ENCODE assay signal across 8 cellular contexts in the genomic region with DNA sequence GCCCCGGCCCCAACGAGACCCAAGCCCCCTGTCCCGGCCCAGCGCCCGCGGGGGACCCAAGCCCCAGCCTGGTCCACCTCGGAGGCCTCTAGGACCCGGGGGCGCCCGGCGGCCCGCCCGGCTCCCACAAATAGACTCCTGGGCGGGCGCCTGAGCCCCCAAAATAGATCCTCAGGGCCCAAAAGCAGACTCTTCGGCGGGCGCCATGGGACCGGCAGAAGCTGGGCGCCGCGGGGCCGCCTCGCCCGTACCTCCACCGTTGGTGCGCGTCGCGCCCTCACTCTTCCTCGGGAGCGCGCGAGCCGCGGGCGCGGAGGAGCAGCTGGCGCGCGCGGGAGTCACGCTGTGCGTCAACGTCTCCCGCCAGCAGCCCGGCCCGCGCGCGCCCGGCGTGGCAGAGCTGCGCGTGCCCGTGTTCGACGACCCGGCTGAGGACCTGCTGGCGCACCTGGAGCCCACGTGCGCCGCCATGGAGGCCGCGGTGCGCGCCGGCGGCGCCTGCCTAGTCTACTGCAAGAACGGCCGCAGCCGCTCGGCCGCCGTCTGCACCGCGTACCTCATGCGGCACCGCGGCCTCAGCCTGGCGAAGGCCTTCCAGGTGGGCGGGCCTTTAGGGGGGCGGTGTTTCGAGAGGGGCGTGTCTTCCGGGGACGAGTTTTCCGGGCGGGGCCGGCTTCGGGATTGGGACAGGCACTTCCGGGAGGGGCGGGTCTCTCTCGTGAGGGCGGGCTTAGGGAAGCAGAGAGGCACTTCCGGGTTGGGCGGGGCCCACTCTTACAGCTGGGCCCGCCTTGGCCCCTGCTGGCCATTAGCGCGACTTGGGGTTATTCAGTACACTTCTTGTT. TPM values are rescaled to one million over a fixed set of nuclear protein-coding genes. Genes with fewer than 3 reads are reported as not detected.
DNase-seq lines count a peak whose midpoint lies in the region; ATAC-seq, FAIRE-seq and TF ChIP-seq lines count a peak whose summit lies in the region.

No MANE protein-coding gene starts in this region.

- FAIRE-seq in GM12892 (lab: Jason Lieb, UNC) (peak; percentile 98), urothelium cell line (lab: Jason Lieb, UNC) (peak; percentile 52)

- peaks cover 5% of the 10 kb centered on the region for H3K36me3 ChIP-seq in left ventricle myocardium inferior
- H3K36me3 ChIP-seq in psoas muscle (ENCODE audit: insufficient read depth in 1 of 2, low read depth in 1 of 2): peaks cover 0 to 21% of the 10 kb centered on the region in 2 donors

- H3K9me3 ChIP-seq in left ventricle myocardium inferior (replicated peaks): no peaks in the 10 kb centered on the region
- H3K9me3 ChIP-seq in psoas muscle: no peaks in the 10 kb centered on the region

- H3K27ac ChIP-seq in left ventricle myocardium inferior (replicated peaks) (peak overlapping the region; percentile 99), psoas muscle (peak overlapping the region; percentile 100)

- H3K4me3 ChIP-seq in left ventricle myocardium inferior: peak overlapping the region; percentile 86
- peak overlapping the region; percentile 84 for H3K4me3 ChIP-seq in psoas muscle

- TF ChIP-seq POLR2A in GM12892 (IDR thresholded peaks at IDR 0.05; ENCODE audit: low read depth, low read length): peak; percentile 87

- TF ChIP-seq CTCF in left ventricle myocardium inferior (IDR thresholded peaks at IDR 0.05; ENCODE audit: borderline replicate concordance) (peak; percentile 60), psoas muscle (IDR thresholded peaks at IDR 0.05) (peak; percentile 26)

- ATAC-seq in HG02870 (IDR thresholded peaks at IDR 0.05; ENCODE audit: unreplicated experiment): peak; percentile 57
- ATAC-seq in psoas muscle: peak; percentile 86 to 89 (median 87)

- no peaks in the 10 kb centered on the region for H3K27me3 ChIP-seq in left ventricle myocardium inferior (ENCODE audit: low read depth)
- no peaks in the 10 kb centered on the region for H3K27me3 ChIP-seq in psoas muscle (ENCODE audit: insufficient read depth in 3 of 3, low read length in 2 of 3)

- DNase-seq in GM12892 (ENCODE audit: insufficient read length) (peak; percentile 76), NCI-H146 treated with DMSO at 0.1 percent for 48 hours (lab: John Stamatoyannopoulos, UW; ENCODE audit: unreplicated experiment) (peak; percentile 86), T-helper 1 cell (peak; percentile 97 to 100 (median 99)), amniotic stem cell (lab: John Stamatoyannopoulos, UW) (peak; percentile 97), left ventricle myocardium inferior (peak; percentile 100), psoas muscle (peak; percentile 100), urothelium cell line (ENCODE audit: low spot score) (peak; percentile 97)

- WGBS in psoas muscle, 3 donors: 0 to 1% (median 1%) methylated on average over 64 to 101 of the region's 101 CpGs

- intact Hi-C loops in left ventricle myocardium inferior (cut with micrococcal nuclease) (no loop called here), psoas muscle (cut with DNase I) (no loop called here)

- H3K4me1 ChIP-seq in left ventricle myocardium inferior (peaks cover 68% of the 10 kb centered on the region), psoas muscle (peaks cover 51% of the 10 kb centered on the region)

RNA-seq across cellular contexts. Expression of a gene that starts 0.5 kb away (rescaled TPM):
- polyA plus RNA-seq in GM12892 (2012; ENCODE audit: missing spikeins): 7.3 TPM
- 19.3 TPM for total RNA-seq in left ventricle myocardium inferior
- total RNA-seq in psoas muscle: 10 to 100 TPM; 10.4 to 12.9 (median 12.7) TPM
- 10 to 100 TPM in 1 of 3 donors, 1 to 10 TPM in 2; 6.6 to 18.1 (median 9.5) TPM for polyA plus RNA-seq in psoas muscle

RNA-seq across cellular contexts. Expression of a gene that starts 2.9 kb away (rescaled TPM):
- polyA plus RNA-seq in GM12892 (2012; ENCODE audit: missing spikeins): 9.9 TPM
- total RNA-seq in left ventricle myocardium inferior: 4.0 TPM
- total RNA-seq in psoas muscle: 1 to 10 TPM; 3.0 to 5.8 (median 4.6) TPM
- polyA plus RNA-seq in psoas muscle: 1 to 10 TPM; 1.4 to 2.5 (median 2.4) TPM

RNA-seq across cellular contexts. Expression of a gene that starts 7.6 kb away (rescaled TPM):
- polyA plus RNA-seq in GM12892 (2012; ENCODE audit: missing spikeins): 10.2 TPM
- total RNA-seq in left ventricle myocardium inferior: 80.1 TPM
- total RNA-seq in psoas muscle: 10 to 100 TPM; 48.8 to 70.4 (median 59.0) TPM
- polyA plus RNA-seq in psoas muscle: 10 to 100 TPM; 59.2 to 79.6 (median 71.9) TPM

RNA-seq across cellular contexts. Expression of a gene that starts 25.8 kb away (rescaled TPM):
- 12.0 TPM for polyA plus RNA-seq in GM12892 (2012; ENCODE audit: missing spikeins)
- total RNA-seq in left ventricle myocardium inferior (31.2 TPM), psoas muscle (1 to 10 TPM; 5.0 to 9.9 (median 7.6) TPM)
- 10 to 100 TPM in 2 of 3 donors, 1 to 10 TPM in 1; 8.9 to 15.0 (median 13.1) TPM for polyA plus RNA-seq in psoas muscle

Comparison
In these comparisons a context has a peak if more than half of its experiments do, and no peak if none do; other contexts are left out.
1. Peak in every context shown above with its lines: DNase-seq, ATAC-seq, H3K4me3 ChIP-seq and H3K27ac ChIP-seq.